ENCODE assay signal across 1 cellular context in the genomic region with DNA sequence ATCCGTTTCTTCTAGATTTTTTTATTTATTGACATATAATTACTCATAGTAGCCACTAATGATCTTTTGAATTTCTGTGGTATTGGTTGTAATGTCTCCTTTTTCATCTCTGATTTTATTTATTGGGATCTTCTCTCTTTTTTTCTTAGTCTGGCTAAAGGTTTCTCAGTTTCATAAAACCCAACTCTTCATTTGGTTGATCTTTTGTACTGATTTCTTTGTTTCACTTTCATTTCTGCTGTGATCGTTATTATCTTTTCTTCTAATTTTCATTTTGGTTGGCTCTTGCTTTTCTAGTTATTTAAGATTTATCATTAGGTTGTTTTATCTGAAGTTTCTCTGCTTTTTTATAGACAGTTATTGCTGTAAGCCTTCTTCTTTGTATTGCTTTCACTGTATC.
TF ChIP-seq lines count a peak whose summit lies in the region.

No MANE protein-coding gene starts in this region.

TF ChIP-seq in GM12878, 131 proteins besides CTCF, POLR2A, EP300 and RAD21:
- TF ChIP-seq, protein P1, sequence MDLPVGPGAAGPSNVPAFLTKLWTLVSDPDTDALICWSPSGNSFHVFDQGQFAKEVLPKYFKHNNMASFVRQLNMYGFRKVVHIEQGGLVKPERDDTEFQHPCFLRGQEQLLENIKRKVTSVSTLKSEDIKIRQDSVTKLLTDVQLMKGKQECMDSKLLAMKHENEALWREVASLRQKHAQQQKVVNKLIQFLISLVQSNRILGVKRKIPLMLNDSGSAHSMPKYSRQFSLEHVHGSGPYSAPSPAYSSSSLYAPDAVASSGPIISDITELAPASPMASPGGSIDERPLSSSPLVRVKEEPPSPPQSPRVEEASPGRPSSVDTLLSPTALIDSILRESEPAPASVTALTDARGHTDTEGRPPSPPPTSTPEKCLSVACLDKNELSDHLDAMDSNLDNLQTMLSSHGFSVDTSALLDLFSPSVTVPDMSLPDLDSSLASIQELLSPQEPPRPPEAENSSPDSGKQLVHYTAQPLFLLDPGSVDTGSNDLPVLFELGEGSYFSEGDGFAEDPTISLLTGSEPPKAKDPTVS (IDR thresholded peaks at IDR 0.05; ENCODE audit: low read depth, low read length): no peak
- TF ChIP-seq BMI1 (IDR thresholded peaks at IDR 0.05; ENCODE audit: borderline replicate concordance) (no peak), HDAC2 (IDR thresholded peaks at IDR 0.05) (no peak), CEBPB (IDR thresholded peaks at IDR 0.05; ENCODE audit: borderline replicate concordance in 1 of 2, low read depth in 2 of 2, low read length in 2 of 2) (no peak), CREB1 (IDR thresholded peaks at IDR 0.05; ENCODE audit: low read depth) (no peak), JUNB (IDR thresholded peaks at IDR 0.05) (no peak), MEF2A (IDR thresholded peaks at IDR 0.05; ENCODE audit: insufficient read depth, low read depth, low read length) (no peak), STAT3 (IDR thresholded peaks at IDR 0.05; ENCODE audit: low read depth, low read length) (no peak), NR2F1 (conservative IDR thresholded peaks at IDR 0.05) (no peak), FOS (IDR thresholded peaks at IDR 0.05; ENCODE audit: borderline replicate concordance, extremely low read depth, insufficient read length) (no peak), POLR2AphosphoS2 (IDR thresholded peaks at IDR 0.05; ENCODE audit: low read depth, low read length) (no peak), GABPA (IDR thresholded peaks at IDR 0.05; ENCODE audit: low read depth) (no peak), POLR2AphosphoS5 (IDR thresholded peaks at IDR 0.05; ENCODE audit: low read length) (no peak), PAX5 (IDR thresholded peaks at IDR 0.05; ENCODE audit: borderline replicate concordance, low read depth, low read length) (no peak)
- TF ChIP-seq, protein P2, sequence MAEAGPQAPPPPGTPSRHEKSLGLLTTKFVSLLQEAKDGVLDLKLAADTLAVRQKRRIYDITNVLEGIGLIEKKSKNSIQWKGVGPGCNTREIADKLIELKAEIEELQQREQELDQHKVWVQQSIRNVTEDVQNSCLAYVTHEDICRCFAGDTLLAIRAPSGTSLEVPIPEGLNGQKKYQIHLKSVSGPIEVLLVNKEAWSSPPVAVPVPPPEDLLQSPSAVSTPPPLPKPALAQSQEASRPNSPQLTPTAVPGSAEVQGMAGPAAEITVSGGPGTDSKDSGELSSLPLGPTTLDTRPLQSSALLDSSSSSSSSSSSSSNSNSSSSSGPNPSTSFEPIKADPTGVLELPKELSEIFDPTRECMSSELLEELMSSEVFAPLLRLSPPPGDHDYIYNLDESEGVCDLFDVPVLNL (IDR thresholded peaks at IDR 0.05; ENCODE audit: low read depth, low read length): no peak
- TF ChIP-seq, protein P3, sequence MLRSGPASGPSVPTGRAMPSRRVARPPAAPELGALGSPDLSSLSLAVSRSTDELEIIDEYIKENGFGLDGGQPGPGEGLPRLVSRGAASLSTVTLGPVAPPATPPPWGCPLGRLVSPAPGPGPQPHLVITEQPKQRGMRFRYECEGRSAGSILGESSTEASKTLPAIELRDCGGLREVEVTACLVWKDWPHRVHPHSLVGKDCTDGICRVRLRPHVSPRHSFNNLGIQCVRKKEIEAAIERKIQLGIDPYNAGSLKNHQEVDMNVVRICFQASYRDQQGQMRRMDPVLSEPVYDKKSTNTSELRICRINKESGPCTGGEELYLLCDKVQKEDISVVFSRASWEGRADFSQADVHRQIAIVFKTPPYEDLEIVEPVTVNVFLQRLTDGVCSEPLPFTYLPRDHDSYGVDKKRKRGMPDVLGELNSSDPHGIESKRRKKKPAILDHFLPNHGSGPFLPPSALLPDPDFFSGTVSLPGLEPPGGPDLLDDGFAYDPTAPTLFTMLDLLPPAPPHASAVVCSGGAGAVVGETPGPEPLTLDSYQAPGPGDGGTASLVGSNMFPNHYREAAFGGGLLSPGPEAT (IDR thresholded peaks at IDR 0.05; ENCODE audit: low read depth): no peak
